In genomic region chr4:2301221-2301642, GRCh38 we compare ENCODE assay signal across 16 cellular contexts. TPM values are rescaled to one million over a fixed set of nuclear protein-coding genes. Genes with fewer than 3 reads are reported as not detected.
DNase-seq lines count a peak whose midpoint lies in the region; ATAC-seq, FAIRE-seq and TF ChIP-seq lines count a peak whose summit lies in the region.
"Had no signal": no experiment of that assay in that cellular context is flagged by ENCODE, and none has a peak within 500 bp of the region (broad histone marks: within the 10 kb centered on the region; RNA-seq: fewer than 3 reads in every experiment).

No MANE protein-coding gene starts in this region.

- CTCF ChIA-PET in WTC11 (lab: Charles Lee): interaction anchor here (1.4 to 1.5 kb wide), 3 partner anchors 80 to 112 kb away, joined by 3 to 4 read pairs (median 3); no protein-coding TSS in a partner anchor

- H3K36me3 Mint-ChIP-seq in WTC11: peaks cover 7% of the 10 kb centered on the region

- peaks cover 0 to 11% (median 6%) of the 10 kb centered on the region in 6 donors for H3K4me1 ChIP-seq in spleen

- DNase-seq in D721Med (ENCODE audit: insufficient read length, low spot score) (peak; percentile 2), WTC11 (ENCODE audit: low spot score) (no peak), left lobe of liver (ENCODE audit: low spot score) (peak; percentile 11), spleen (peak; percentile 44), NCI-H345 (lab: John Stamatoyannopoulos, UW) (no peak), NCI-H345 treated with DMSO at 0.1 percent for 48 hours (lab: John Stamatoyannopoulos, UW; ENCODE audit: unreplicated experiment) (no peak)
- no peak for DNase-seq in stimulated activated CD4-positive, alpha-beta T cell treated with anti-CD3 and anti-CD28 coated beads, Interleukin-15, amount 100 ng/mL, for 24 hours
- DNase-seq: CD4-positive, alpha-beta memory T cell; H9; MG63; NCI-H1105; NCI-H187 treated with DMSO at 0.1 percent for 48 hours; NCI-H774; PC-9 had no signal

- no peak overlapping the region for H3K27ac ChIP-seq in spleen
- H3K27ac ChIP-seq: PC-9 had no signal

- intact Hi-C loops in spleen (cut with DNase I; ENCODE audit: low total_unique reads): no loop called here

- H3K9me3 ChIP-seq in spleen: peaks cover 0 to 6% (median 0%) of the 10 kb centered on the region in 8 donors
- H3K9me3 ChIP-seq: MG63 had no signal

- no peak for TF ChIP-seq POLR2A in spleen (IDR thresholded peaks at IDR 0.05)

- FAIRE-seq in D721Med (lab: Jason Lieb, UNC): no peak
- FAIRE-seq: HepG2 had no signal

- 89 to 95% (median 92%) methylated on average over 12 to 14 of the region's 14 CpGs for WGBS in spleen, 5 donors

- H3K27me3 ChIP-seq in spleen (replicated peaks in 1 of 7): no peaks in the 10 kb centered on the region
- H3K27me3 ChIP-seq: MG63 had no signal

- no peaks in the 10 kb centered on the region; the same call in 1 of the 2 replicates for H3K27me3 Mint-ChIP-seq in WTC11 (ENCODE audit: low read depth)
- H3K27me3 Mint-ChIP-seq: B cell; CD4-positive, alpha-beta memory T cell had no signal

- no peak overlapping the region for H3K4me3 Mint-ChIP-seq in WTC11
- H3K4me3 Mint-ChIP-seq: B cell; CD4-positive, alpha-beta memory T cell had no signal

- POLR2A ChIA-PET in WTC11 (lab: Charles Lee): no interaction called here

- H3K27ac Mint-ChIP-seq in WTC11: peak overlapping the region; percentile 29; the same call in 1 of the 2 replicates
- H3K27ac Mint-ChIP-seq: B cell, H9 had no signal

- H3K4me1 Mint-ChIP-seq in WTC11: peaks cover 7% of the 10 kb centered on the region; the same call in 1 of the 2 replicates

- TF ChIP-seq CTCF in D721Med (IDR thresholded peaks at IDR 0.05; ENCODE audit: insufficient read depth, missing control alignments) (no peak), WTC11 (IDR thresholded peaks at IDR 0.05) (no peak), spleen (IDR thresholded peaks at IDR 0.05 in 8 of 11, conservative IDR thresholded peaks at IDR 0.05 in 3 of 11) (no peak)

- ATAC-seq in WTC11 (no peak), left lobe of liver (no peak)
- ATAC-seq: HepG2 had no signal

- no peak overlapping the region for H3K4me3 ChIP-seq in spleen
- H3K4me3 ChIP-seq: MG63, PC-9 had no signal

- H3K36me3 ChIP-seq in spleen: peaks cover 0 to 27% (median 0%) of the 10 kb centered on the region in 6 donors
- H3K36me3 ChIP-seq: MG63 had no signal

- peaks cover 8% of the 10 kb centered on the region for H3K9me3 Mint-ChIP-seq in WTC11

TF ChIP-seq in WTC11, 78 proteins besides CTCF, POLR2A, EP300 and RAD21 (continues in another document):
- TF ChIP-seq ATF2 (CRISPR knock-in tag; IDR thresholded peaks at IDR 0.05; ENCODE audit: borderline replicate concordance, low read depth) (no peak), FOXP1 (CRISPR knock-in tag; IDR thresholded peaks at IDR 0.05; ENCODE audit: borderline replicate concordance) (no peak), STAT6 (CRISPR knock-in tag; conservative IDR thresholded peaks at IDR 0.05; ENCODE audit: low read depth) (no peak), ZNF532 (CRISPR knock-in tag; IDR thresholded peaks at IDR 0.05; ENCODE audit: borderline replicate concordance) (no peak), GTF2I (CRISPR knock-in tag; conservative IDR thresholded peaks at IDR 0.05) (no peak), TP53 (CRISPR knock-in tag; IDR thresholded peaks at IDR 0.05) (no peak), ZNF396 (CRISPR knock-in tag; IDR thresholded peaks at IDR 0.05; ENCODE audit: borderline replicate concordance) (no peak), ATF3 (CRISPR knock-in tag; conservative IDR thresholded peaks at IDR 0.05) (no peak), CBFB (CRISPR knock-in tag; IDR thresholded peaks at IDR 0.05; ENCODE audit: low read depth) (no peak), PREB (CRISPR knock-in tag; IDR thresholded peaks at IDR 0.05; ENCODE audit: borderline replicate concordance) (no peak), TCF7 (CRISPR knock-in tag; IDR thresholded peaks at IDR 0.05; ENCODE audit: low read depth) (no peak), ESRRA (CRISPR knock-in tag; IDR thresholded peaks at IDR 0.05; ENCODE audit: borderline replicate concordance) (no peak)

RNA-seq across cellular contexts. Expression of gene MXD4, which starts 39.3 kb away (rescaled TPM):
- total RNA-seq in WTC11 (2021): 17.7 to 22.7 TPM (median 20.4 TPM) in 3 replicates
- 23.6 TPM for total RNA-seq in left lobe of liver
- 100 to 1,000 TPM in 5 of 7 donors, 10 to 100 TPM in 2; 51.8 to 128 (median 112) TPM for total RNA-seq in spleen
- polyA plus RNA-seq in spleen: 100 to 1,000 TPM in 1 of 3 donors, 10 to 100 TPM in 2; 36.0 to 103 (median 38.4) TPM

RNA-seq across cellular contexts. Expression of gene HAUS3, which starts 59.3 kb away (rescaled TPM):
- total RNA-seq in WTC11 (2021): 11.9 to 14.7 TPM (median 12.4 TPM) in 3 replicates
- total RNA-seq in left lobe of liver: 5.0 TPM
- 10 to 100 TPM; 16.2 to 22.4 (median 19.2) TPM for total RNA-seq in spleen
- polyA plus RNA-seq in spleen: 10 to 100 TPM; 10.3 to 15.0 (median 13.0) TPM

RNA-seq across cellular contexts. Expression of gene POLN, which starts 59.3 kb away (rescaled TPM):
- total RNA-seq in WTC11 (2021): 2.5 to 3.5 TPM (median 2.8 TPM) in 3 replicates
- 2.2 TPM for total RNA-seq in left lobe of liver
- total RNA-seq in spleen: 1 to 10 TPM; 1.9 to 3.5 (median 2.9) TPM
- polyA plus RNA-seq in spleen: 1 to 10 TPM; 1.2 to 1.5 (median 1.5) TPM

Comparison
In these comparisons a context has a peak if more than half of its experiments do, and no peak if none do; other contexts are left out.
1. DNase-seq: peak in D721Med (single experiment), left lobe of liver (single experiment) and spleen (single experiment); none in WTC11 (single experiment), stimulated activated CD4-positive, alpha-beta T cell treated with anti-CD3 and anti-CD28 coated beads, Interleukin-15, amount 100 ng/mL, for 24 hours (single experiment), NCI-H345 (single experiment) and NCI-H345 treated with DMSO at 0.1 percent for 48 hours (single experiment).